In genomic region chr16:30740364-30741251, GRCh38 we compare ENCODE assay signal across 8 cellular contexts. TPM values are rescaled to one million over a fixed set of nuclear protein-coding genes. Genes with fewer than 3 reads are reported as not detected.
DNase-seq lines count a peak whose midpoint lies in the region; ATAC-seq lines count a peak whose summit lies in the region.

No MANE protein-coding gene starts in this region.

- in situ Hi-C loops in SK-MEL-5 (cut with HindIII; ENCODE audit: low pct_unique_long_range_greater_than_20kb, low sequenced_read_pairs), result no loop called here

- no peaks in the 10 kb centered on the region for H3K9me3 ChIP-seq in naive thymus-derived CD4-positive, alpha-beta T cell (ENCODE audit: control insufficient read depth in 2 of 3, low read length in 3 of 3)

- H3K4me1 Mint-ChIP-seq in naive thymus-derived CD4-positive, alpha-beta T cell, result peaks cover 6 to 19% (median 9%) of the 10 kb centered on the region in 7 donors

- no peaks in the 10 kb centered on the region for H3K4me1 ChIP-seq in naive thymus-derived CD4-positive, alpha-beta T cell (ENCODE audit: control insufficient read depth in 2 of 2, insufficient read depth in 2 of 2, low read length in 2 of 2)

- intact Hi-C loops in naive thymus-derived CD4-positive, alpha-beta T cell (cut with micrococcal nuclease), result no loop called here

- no peak overlapping the region for H3K4me3 Mint-ChIP-seq in naive thymus-derived CD4-positive, alpha-beta T cell

- H3K27me3 ChIP-seq in naive thymus-derived CD4-positive, alpha-beta T cell (ENCODE audit: control insufficient read depth in 2 of 2, insufficient read depth in 2 of 2, low read length in 2 of 2), result no peaks in the 10 kb centered on the region

- CTCF ChIA-PET in naive thymus-derived CD4-positive, alpha-beta T cell (lab: Charles Lee), result interaction anchor here (0.7 kb wide), 1 partner anchor 25 kb away, joined by 3 read pairs; no protein-coding TSS in a partner anchor

- H3K36me3 Mint-ChIP-seq in naive thymus-derived CD4-positive, alpha-beta T cell, result peaks cover 7 to 41% (median 23%) of the 10 kb centered on the region in 5 donors

- H3K27ac ChIP-seq in naive thymus-derived CD4-positive, alpha-beta T cell (ENCODE audit: low read depth, low read length), result peak overlapping the region; percentile 4

- H3K4me3 ChIP-seq in naive thymus-derived CD4-positive, alpha-beta T cell (ENCODE audit: low read length), result no peak overlapping the region

- no peaks in the 10 kb centered on the region for H3K9me3 Mint-ChIP-seq in naive thymus-derived CD4-positive, alpha-beta T cell

- DNase-seq in HCEC 1CT (peak; percentile 75), SK-MEL-5 (ENCODE audit: low read depth, low spot score) (peak; percentile 27), OCI-M2 (lab: John Stamatoyannopoulos, UW; ENCODE audit: unreplicated experiment) (no peak), cerebellar nuclear complex (lab: John Stamatoyannopoulos, UW) (no peak)
- DNase-seq in naive thymus-derived CD4-positive, alpha-beta T cell, result no peak
- DNase-seq in central memory CD4-positive, alpha-beta T cell, result no peak

- no peaks in the 10 kb centered on the region for H3K27me3 Mint-ChIP-seq in naive thymus-derived CD4-positive, alpha-beta T cell

- ATAC-seq in esophagus mucosa (peak; percentile 93), GM18511 (IDR thresholded peaks at IDR 0.05; ENCODE audit: unreplicated experiment) (no peak)
- no peak for ATAC-seq in naive thymus-derived CD4-positive, alpha-beta T cell

- peaks cover 14 to 66% (median 16%) of the 10 kb centered on the region in 3 experiments for H3K36me3 ChIP-seq in naive thymus-derived CD4-positive, alpha-beta T cell (ENCODE audit: control insufficient read depth in 2 of 3, insufficient read depth in 3 of 3, low read length in 3 of 3)

- peak overlapping the region in 7 of 9 donors; percentile 3 to 87 (median 55) for H3K27ac Mint-ChIP-seq in naive thymus-derived CD4-positive, alpha-beta T cell

- POLR2A ChIA-PET in naive thymus-derived CD4-positive, alpha-beta T cell (lab: Charles Lee), result no interaction called here

RNA-seq across cellular contexts. Expression of gene PHKG2, which starts 7.6 kb away (rescaled TPM):
- 14.3 and 16.4 TPM in 2 replicates for total RNA-seq in SK-MEL-5 (2014; rRNA removed; shearing (Covaris generic))
- 18.2 and 19.4 TPM in 2 replicates for polyA plus RNA-seq in SK-MEL-5 (2015; cell fraction: cytosol; rRNA removed)
- 91.6 and 148 TPM in 2 replicates for polyA plus RNA-seq in SK-MEL-5 (2015; cell fraction: nucleus; rRNA removed)
- 16.9 TPM for total RNA-seq in esophagus mucosa
- total RNA-seq in naive thymus-derived CD4-positive, alpha-beta T cell, result 10 to 100 TPM; 33.2 to 57.8 (median 46.7) TPM
- polyA plus RNA-seq in naive thymus-derived CD4-positive, alpha-beta T cell, result 10 to 100 TPM; 37.2 to 43.5 TPM

RNA-seq across cellular contexts. Expression of gene CFAP119, which starts 21.3 kb away (rescaled TPM):
- total RNA-seq in SK-MEL-5 (2014; rRNA removed; shearing (Covaris generic)), result 0.05 and 1.8 TPM in 2 replicates
- polyA plus RNA-seq in SK-MEL-5 (2015; cell fraction: cytosol; rRNA removed), result 0.75 and 1.4 TPM in 2 replicates
- 34.7 and 44.4 TPM in 2 replicates for polyA plus RNA-seq in SK-MEL-5 (2015; cell fraction: nucleus; rRNA removed)
- 2.2 TPM for total RNA-seq in esophagus mucosa
- 1 to 10 TPM; 2.3 to 5.9 (median 2.9) TPM for total RNA-seq in naive thymus-derived CD4-positive, alpha-beta T cell
- under 1 TPM; 0.41 to 0.63 TPM for polyA plus RNA-seq in naive thymus-derived CD4-positive, alpha-beta T cell

RNA-seq across cellular contexts. Expression of gene RNF40, which starts 21.5 kb away (rescaled TPM):
- 108 and 120 TPM in 2 replicates for total RNA-seq in SK-MEL-5 (2014; rRNA removed; shearing (Covaris generic))
- polyA plus RNA-seq in SK-MEL-5 (2015; cell fraction: cytosol; rRNA removed), result 81.8 and 91.2 TPM in 2 replicates
- 63.6 and 84.8 TPM in 2 replicates for polyA plus RNA-seq in SK-MEL-5 (2015; cell fraction: nucleus; rRNA removed)
- total RNA-seq in esophagus mucosa, result 56.8 TPM
- 100 to 1,000 TPM in 3 of 5 experiments, 10 to 100 TPM in 2; 68.7 to 122 (median 114) TPM for total RNA-seq in naive thymus-derived CD4-positive, alpha-beta T cell
- 10 to 100 TPM; 19.4 to 50.7 TPM for polyA plus RNA-seq in naive thymus-derived CD4-positive, alpha-beta T cell

RNA-seq across cellular contexts. Expression of gene SRCAP, which starts 41.6 kb away (rescaled TPM):
- total RNA-seq in SK-MEL-5 (2014; rRNA removed; shearing (Covaris generic)), result 5.8 and 9.4 TPM in 2 replicates
- polyA plus RNA-seq in SK-MEL-5 (2015; cell fraction: cytosol; rRNA removed), result 18.3 and 19.2 TPM in 2 replicates
- polyA plus RNA-seq in SK-MEL-5 (2015; cell fraction: nucleus; rRNA removed), result 10.2 and 19.4 TPM in 2 replicates
- 29.5 TPM for total RNA-seq in esophagus mucosa
- total RNA-seq in naive thymus-derived CD4-positive, alpha-beta T cell, result 100 to 1,000 TPM in 2 of 5 experiments, 10 to 100 TPM in 3; 82.6 to 111 (median 97.5) TPM
- 10 to 100 TPM; 11.8 to 40.5 TPM for polyA plus RNA-seq in naive thymus-derived CD4-positive, alpha-beta T cell

RNA-seq across cellular contexts. Expression of gene ZNF629, which starts 46.4 kb away (rescaled TPM):
- total RNA-seq in SK-MEL-5 (2014; rRNA removed; shearing (Covaris generic)), result 6.6 and 6.8 TPM in 2 replicates
- 4.0 and 5.8 TPM in 2 replicates for polyA plus RNA-seq in SK-MEL-5 (2015; cell fraction: cytosol; rRNA removed)
- polyA plus RNA-seq in SK-MEL-5 (2015; cell fraction: nucleus; rRNA removed), result 3.0 and 4.6 TPM in 2 replicates
- 4.7 TPM for total RNA-seq in esophagus mucosa
- total RNA-seq in naive thymus-derived CD4-positive, alpha-beta T cell, result 10 to 100 TPM in 1 of 5 experiments, 1 to 10 TPM in 4; 2.4 to 11.1 (median 4.2) TPM
- 1 to 10 TPM in 1 of 2 donors, under 1 TPM in 1; 0.66 to 3.1 TPM for polyA plus RNA-seq in naive thymus-derived CD4-positive, alpha-beta T cell

Comparison
In these comparisons a context has a peak if more than half of its experiments do, and no peak if none do; other contexts are left out.
1. DNase-seq: peak in HCEC 1CT (single experiment) and SK-MEL-5 (single experiment); none in naive thymus-derived CD4-positive, alpha-beta T cell (0 of 9), OCI-M2 (single experiment), central memory CD4-positive, alpha-beta T cell (single experiment) and cerebellar nuclear complex (0 of 2).